In the genomic region with DNA sequence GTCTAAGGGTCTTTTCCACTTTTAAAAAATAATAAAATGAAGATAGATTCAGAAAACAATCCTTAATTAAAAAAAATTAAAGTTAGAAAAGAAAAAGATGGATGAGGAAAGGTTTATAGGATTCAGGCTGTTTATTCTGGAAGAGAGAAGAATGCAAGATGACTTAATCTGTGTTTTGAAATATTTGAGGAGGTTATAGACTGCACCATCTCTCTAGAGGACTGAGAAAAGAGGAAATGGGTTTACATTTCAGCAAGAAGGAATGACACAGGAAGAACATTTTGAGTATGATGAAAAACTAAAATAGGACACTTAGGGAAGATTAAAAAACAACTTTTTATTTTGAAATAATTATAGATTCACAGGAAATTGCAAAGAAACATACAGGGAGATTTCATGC, we compare ENCODE assay signal across 10 cellular contexts.
DNase-seq lines count a peak whose midpoint lies in the region; ATAC-seq and TF ChIP-seq lines count a peak whose summit lies in the region.
"Had no signal": no experiment of that assay in that cellular context is flagged by ENCODE, and none has a peak within 500 bp of the region (broad histone marks: within the 10 kb centered on the region; RNA-seq: fewer than 3 reads in every experiment).

No MANE protein-coding gene starts in this region.

- H4K20me1 ChIP-seq in H9 (ENCODE audit: control insufficient read depth, insufficient read depth, insufficient read length), result no peaks in the 10 kb centered on the region

- no peak overlapping the region for H3K18ac ChIP-seq in H9 (ENCODE audit: insufficient read length, low read depth, low read length)

- H3K79me2 ChIP-seq in H9 (ENCODE audit: insufficient read depth, low read length), result peaks cover 5% of the 10 kb centered on the region; the same call in 1 of the 2 replicates

- H2BK5ac ChIP-seq in H9 (ENCODE audit: insufficient read length, low read length), result no peak overlapping the region

- H3K36me3 ChIP-seq in skeletal muscle satellite cell (ENCODE audit: insufficient read depth, low read length) (no peaks in the 10 kb centered on the region), WERI-Rb-1 (no peaks in the 10 kb centered on the region)
- H3K36me3 ChIP-seq: adrenal gland, ovary had no signal

- H3K4me2 ChIP-seq in skeletal muscle satellite cell (ENCODE audit: low read length), result peak overlapping the region; percentile 12
- H3K4me2 ChIP-seq in H9 (ENCODE audit: insufficient read depth, insufficient read length, low read length), result no peak overlapping the region

- H3K9me3 Mint-ChIP-seq in H9, result peaks cover 0 to 2% of the 10 kb centered on the region in 2 experiments; a peak in 2 of 5 replicates

- TF ChIP-seq CTCF in astrocyte of the spinal cord (IDR thresholded peaks at IDR 0.05; ENCODE audit: low read depth, low read length) (no peak), WERI-Rb-1 (IDR thresholded peaks at IDR 0.05; ENCODE audit: low read depth, low read length) (no peak), H9 (conservative IDR thresholded peaks at IDR 0.05) (no peak)

- 0 out of 7 replicates have a peak overlapping the region, but pooled peaks of 1 of the 3 experiments have one; percentile 43 for H3K27ac Mint-ChIP-seq in H9

- H3K4me1 ChIP-seq in skeletal muscle satellite cell (ENCODE audit: control insufficient read depth, insufficient read depth, low read length), result peaks cover 53% of the 10 kb centered on the region
- no peaks in the 10 kb centered on the region for H3K4me1 ChIP-seq in H9 (ENCODE audit: insufficient read depth, low read length)

- H3T11ph ChIP-seq in H9 (ENCODE audit: low read length), result no peak overlapping the region

- no peak overlapping the region for H2AK5ac ChIP-seq in H9 (ENCODE audit: insufficient read length, low read length)

- ATAC-seq in GM18909 (IDR thresholded peaks at IDR 0.05; ENCODE audit: poor library complexity, unreplicated experiment) (peak; percentile 41), HG02973 (IDR thresholded peaks at IDR 0.05; ENCODE audit: unreplicated experiment) (peak; percentile 41)

- H3K36me3 Mint-ChIP-seq in H9 (ENCODE audit: insufficient read depth in 1 of 3, low read depth in 3 of 3), result peaks cover 0 to 12% (median 10%) of the 10 kb centered on the region in 3 experiments; a peak in 3 of 7 replicates

- peaks cover 3% of the 10 kb centered on the region for H3K79me1 ChIP-seq in H9 (ENCODE audit: insufficient read depth, low read depth, low read length, poor library complexity, severe bottlenecking)

- H3K27me3 Mint-ChIP-seq in H9 (ENCODE audit: low read depth), result no peaks in the 10 kb centered on the region

- no peak overlapping the region for H2BK12ac ChIP-seq in H9 (ENCODE audit: insufficient read length, low read depth, low read length)

- no peak overlapping the region for H2BK15ac ChIP-seq in H9 (ENCODE audit: low read depth, low read length)

- no peak overlapping the region for H3K27ac ChIP-seq in WERI-Rb-1
- no peak overlapping the region for H3K27ac ChIP-seq in H9 (ENCODE audit: insufficient read length, low read depth, low read length)
- H3K27ac ChIP-seq: ovary had no signal

- in situ Hi-C loops in astrocyte of the spinal cord (cut with HindIII; ENCODE audit: low sequenced_read_pairs), result no loop called here

- H3K4me3 ChIP-seq in astrocyte of the spinal cord (ENCODE audit: low read depth, low read length) (no peak overlapping the region), skeletal muscle satellite cell (ENCODE audit: low read length) (no peak overlapping the region), WERI-Rb-1 (ENCODE audit: low read depth, low read length) (no peak overlapping the region)
- H3K4me3 ChIP-seq: adrenal gland, ovary had no signal

- H3K27me3 ChIP-seq in skeletal muscle satellite cell (ENCODE audit: control insufficient read depth, insufficient read depth, low read length) (no peaks in the 10 kb centered on the region), WERI-Rb-1 (ENCODE audit: insufficient read depth, low read depth, severe bottlenecking) (no peaks in the 10 kb centered on the region), H9 (ENCODE audit: insufficient read depth, low read length) (no peaks in the 10 kb centered on the region)
- H3K27me3 ChIP-seq: adrenal gland, ovary had no signal

- H3K4ac ChIP-seq in H9 (ENCODE audit: low read depth, low read length), result no peak overlapping the region

- no peak overlapping the region for H2BK120ac ChIP-seq in H9 (ENCODE audit: low read depth, low read length, poor library complexity, severe bottlenecking)

- DNase-seq in astrocyte of the spinal cord (ENCODE audit: low read depth, low spot score) (peak; percentile 44), WERI-Rb-1 (no peak), H9 (no peak), NCI-H1694 treated with DMSO at 0.1 percent for 48 hours (lab: John Stamatoyannopoulos, UW) (no peak), NCI-H2227 (lab: John Stamatoyannopoulos, UW; ENCODE audit: unreplicated experiment) (no peak)
- DNase-seq: adrenal gland, ovary had no signal

- H4K5ac ChIP-seq in H9 (ENCODE audit: insufficient read length, low read depth, low read length), result no peak overlapping the region

- H4K8ac ChIP-seq in H9 (replicated peaks; ENCODE audit: insufficient read length, low read depth, low read length), result no peak overlapping the region

- H2BK20ac ChIP-seq in H9 (ENCODE audit: low read depth, low read length, poor library complexity, severe bottlenecking), result no peak overlapping the region

- H3K14ac ChIP-seq in H9 (ENCODE audit: insufficient read depth, low read length), result no peak overlapping the region

- H3K56ac ChIP-seq in H9 (ENCODE audit: insufficient read length, low read depth, low read length), result no peak overlapping the region

- H3K23me2 ChIP-seq in H9 (ENCODE audit: insufficient read length, low read depth, low read length, poor library complexity, severe bottlenecking), result no peaks in the 10 kb centered on the region

- peaks cover 40 to 43% of the 10 kb centered on the region in 2 experiments for H3K4me1 Mint-ChIP-seq in H9

- H3K9ac ChIP-seq in skeletal muscle satellite cell (ENCODE audit: low read depth, low read length) (peak overlapping the region; percentile 36), H9 (ENCODE audit: extremely low read depth, insufficient read length, low read length) (no peak overlapping the region)

- no peak overlapping the region for H2AFZ ChIP-seq in H9 (ENCODE audit: low read length)

- H3K23ac ChIP-seq in H9 (ENCODE audit: insufficient read length, low read depth, low read length), result no peak overlapping the region

- H4K91ac ChIP-seq in H9 (ENCODE audit: insufficient read length, low read depth, low read length), result no peak overlapping the region

- no peak overlapping the region for H3K4me3 Mint-ChIP-seq in H9

- no peaks in the 10 kb centered on the region for H3K9me3 ChIP-seq in skeletal muscle satellite cell (replicated peaks; ENCODE audit: low read length)
- H3K9me3 ChIP-seq in WERI-Rb-1 (ENCODE audit: severe bottlenecking), result no peaks in the 10 kb centered on the region
- no peaks in the 10 kb centered on the region for H3K9me3 ChIP-seq in H9 (ENCODE audit: control insufficient read depth, low read depth, low read length)
- H3K9me3 ChIP-seq: adrenal gland, ovary had no signal
